23 cellular contexts compared by ENCODE assay signal in genomic region chrX:39595977-39596376, GRCh38.
"Had no signal": no experiment of that assay in that cellular context is flagged by ENCODE, and none has a peak within 500 bp of the region (broad histone marks: within the 10 kb centered on the region; RNA-seq: fewer than 3 reads in every experiment).

No MANE protein-coding gene starts in this region.

- H3K27ac ChIP-seq: colonic mucosa, foreskin keratinocyte, hepatocyte, pancreas had no signal

- H3K27ac Mint-ChIP-seq: endodermal cell; naive B cell; nephron; progenitor cell of endocrine pancreas; stimulated activated memory B cell treated with anti-CD40 and anti-IgM and Interleukin-4, amounts not matched to agents 10 μg/mL and 1 μg/mL and 100 μg/mL, for 72 hours had no signal

- H3K4me1 Mint-ChIP-seq: endodermal cell; stimulated activated memory B cell treated with anti-CD40 and anti-IgM and Interleukin-4, amounts not matched to agents 10 μg/mL and 1 μg/mL and 100 μg/mL, for 72 hours had no signal

- ATAC-seq: foreskin keratinocyte; left colon; left ventricle myocardium superior; pancreas; right cardiac atrium; stimulated activated memory B cell treated with anti-CD40 and anti-IgM and Interleukin-4, amounts not matched to agents 10 μg/mL and 1 μg/mL and 100 μg/mL, for 72 hours had no signal

- H3K79me2 ChIP-seq: hepatocyte had no signal

- H2AFZ ChIP-seq: hepatocyte had no signal

- H3K9me3 Mint-ChIP-seq: naive B cell; stimulated activated memory B cell treated with anti-CD40 and anti-IgM and Interleukin-4, amounts not matched to agents 10 μg/mL and 1 μg/mL and 100 μg/mL, for 72 hours had no signal

- H3K27me3 Mint-ChIP-seq: progenitor cell of endocrine pancreas had no signal

- H3K4me2 ChIP-seq: hepatocyte had no signal

- DNase-seq: colonic mucosa; dermis blood vessel endothelial cell; endodermal cell; erythroblast; foreskin keratinocyte; left colon; left ventricle myocardium superior; mesenchymal stem cell; naive B cell; occipital lobe; pancreas; right cardiac atrium; small intestine; stimulated activated CD4-positive, alpha-beta T cell treated with anti-CD3 and anti-CD28 coated beads, Interleukin-12 subunit alpha, Interleukin-12 subunit beta, amount 100 ng/mL, for 4 hours; stimulated activated CD4-positive, alpha-beta T cell treated with anti-CD3 and anti-CD28 coated beads, Interleukin-2, amount 100 ng/mL, for 48 hours; stimulated activated CD8-positive, alpha-beta memory T cell treated with anti-CD3 and anti-CD28 coated beads, Interleukin-4, amount 100 ng/mL, for 48 hours; trophoblast cell had no signal

- H3K36me3 ChIP-seq: colonic mucosa, pancreas had no signal

- H3K4me3 ChIP-seq: colonic mucosa, hepatocyte, lung, pancreas had no signal

- H3K4me1 ChIP-seq: colonic mucosa, foreskin keratinocyte, pancreas had no signal

- H3K36me3 Mint-ChIP-seq: naive B cell; stimulated activated memory B cell treated with anti-CD40 and anti-IgM and Interleukin-4, amounts not matched to agents 10 μg/mL and 1 μg/mL and 100 μg/mL, for 72 hours had no signal

- H3K4me3 Mint-ChIP-seq: endodermal cell; naive B cell; nephron; stimulated activated memory B cell treated with anti-CD40 and anti-IgM and Interleukin-4, amounts not matched to agents 10 μg/mL and 1 μg/mL and 100 μg/mL, for 72 hours had no signal

- FAIRE-seq: endothelial cell of umbilical vein, pancreas, small intestine had no signal

- H3K9me3 ChIP-seq: colonic mucosa, pancreas had no signal

- H3K27me3 ChIP-seq: colonic mucosa, foreskin keratinocyte, hepatocyte had no signal
